Comparison of ENCODE assay signal across 24 cellular contexts in genomic region chr19:39483141-39483540, GRCh38. TPM values are rescaled to one million over a fixed set of nuclear protein-coding genes. Genes with fewer than 3 reads are reported as not detected.
DNase-seq lines count a peak whose midpoint lies in the region; ATAC-seq and TF ChIP-seq lines count a peak whose summit lies in the region.
"Had no signal": no experiment of that assay in that cellular context is flagged by ENCODE, and none has a peak within 500 bp of the region (broad histone marks: within the 10 kb centered on the region; RNA-seq: fewer than 3 reads in every experiment).

No MANE protein-coding gene starts in this region.

- H2AFZ ChIP-seq in Loucy (ENCODE audit: low read length) (no peak overlapping the region), Karpas-422 (ENCODE audit: low read length) (no peak overlapping the region)

- H3K4me2 ChIP-seq in Loucy (ENCODE audit: low read depth, low read length, poor library complexity, severe bottlenecking) (peak overlapping the region; percentile 35), Karpas-422 (ENCODE audit: low read depth, low read length, poor library complexity, severe bottlenecking) (no peak overlapping the region)

- peaks cover 11% of the 10 kb centered on the region for H4K20me1 ChIP-seq in Loucy (ENCODE audit: insufficient read depth, low read length, poor library complexity, severe bottlenecking)
- H4K20me1 ChIP-seq in Karpas-422 (ENCODE audit: insufficient read depth, low read depth, low read length) = no peaks in the 10 kb centered on the region; the same call in 1 of the 2 replicates

- peak overlapping the region; percentile 95 for H3K4me3 Mint-ChIP-seq in activated CD4-positive, alpha-beta T cell treated with anti-CD3 and anti-CD28 coated beads for 36 hours
- H3K4me3 Mint-ChIP-seq in activated naive CD8-positive, alpha-beta T cell = peak overlapping the region; percentile 63
- peak overlapping the region; percentile 80 to 96 (median 81) for H3K4me3 Mint-ChIP-seq in nephron
- H3K4me3 Mint-ChIP-seq: HFFc6 had no signal

- H3K4me3 ChIP-seq in Loucy (ENCODE audit: low read length, poor library complexity, severe bottlenecking) (no peak overlapping the region), Karpas-422 (ENCODE audit: low read length) (no peak overlapping the region)
- H3K4me3 ChIP-seq: MG63, right lobe of liver, SJSA1, stomach had no signal

- no peak for ATAC-seq in activated CD4-positive, alpha-beta T cell treated with anti-CD3 and anti-CD28 coated beads for 36 hours
- ATAC-seq: right lobe of liver had no signal

- DNase-seq in activated CD4-positive, alpha-beta T cell treated with anti-CD3 and anti-CD28 coated beads for 36 hours = no peak
- DNase-seq in activated CD4-positive, alpha-beta T cell treated with anti-CD3 and anti-CD28 coated beads for 1 hour = no peak
- DNase-seq in SHP77 treated with DMSO at 0.1 percent for 48 hours (lab: John Stamatoyannopoulos, UW) = no peak
- DNase-seq in Karpas-422 = no peak
- no peak for DNase-seq in iPS-NIHi11 (ENCODE audit: low spot score)
- DNase-seq: activated CD4-positive, alpha-beta T cell treated with anti-CD3 and anti-CD28 coated beads for 48 hours; HFFc6; hypothalamus; kidney glomerular epithelial cell; MG63; NCI-H187; NCI-H510A; OCI-M1; right lobe of liver; stomach; T-helper 9 cell had no signal

- H3K27me3 ChIP-seq in Loucy (ENCODE audit: insufficient read depth, low read length, poor library complexity, severe bottlenecking) = no peaks in the 10 kb centered on the region
- H3K27me3 ChIP-seq in Karpas-422 (ENCODE audit: low read length) = no peaks in the 10 kb centered on the region
- H3K27me3 ChIP-seq: MG63, right lobe of liver, SJSA1, stomach had no signal

- H3K4me1 Mint-ChIP-seq in activated CD4-positive, alpha-beta T cell treated with anti-CD3 and anti-CD28 coated beads for 36 hours = peaks cover 24% of the 10 kb centered on the region
- H3K4me1 Mint-ChIP-seq in activated naive CD8-positive, alpha-beta T cell (ENCODE audit: low read depth) = peaks cover 24% of the 10 kb centered on the region
- peaks cover 23% of the 10 kb centered on the region for H3K4me1 Mint-ChIP-seq in nephron

- H3K27ac Mint-ChIP-seq in activated CD4-positive, alpha-beta T cell treated with anti-CD3 and anti-CD28 coated beads for 36 hours = no peak overlapping the region
- peak overlapping the region; percentile 16 for H3K27ac Mint-ChIP-seq in activated naive CD8-positive, alpha-beta T cell
- H3K27ac Mint-ChIP-seq in nephron = no peak overlapping the region
- H3K27ac Mint-ChIP-seq: HFFc6 had no signal

- no peaks in the 10 kb centered on the region for H3K9me3 Mint-ChIP-seq in activated CD4-positive, alpha-beta T cell treated with anti-CD3 and anti-CD28 coated beads for 36 hours (ENCODE audit: low read depth)
- no peaks in the 10 kb centered on the region for H3K9me3 Mint-ChIP-seq in activated naive CD8-positive, alpha-beta T cell (ENCODE audit: low read depth)
- H3K9me3 Mint-ChIP-seq in nephron = no peaks in the 10 kb centered on the region
- H3K9me3 Mint-ChIP-seq: HFFc6 had no signal

- CTCF ChIA-PET in activated CD4-positive, alpha-beta T cell treated with anti-CD3 and anti-CD28 coated beads for 36 hours (lab: Charles Lee) = interaction anchor here (0.7 kb wide), 2 partner anchors 9 to 1046 kb away, joined by 3 to 5 read pairs; no protein-coding TSS in a partner anchor

- no peaks in the 10 kb centered on the region for H3F3A ChIP-seq in Loucy (ENCODE audit: low read depth)

- H3K79me2 ChIP-seq in Loucy (ENCODE audit: insufficient read depth, low read length) (peaks cover 21% of the 10 kb centered on the region), Karpas-422 (ENCODE audit: low read length) (peaks cover 27% of the 10 kb centered on the region)

- H3K36me3 ChIP-seq in Loucy (ENCODE audit: insufficient read depth, low read length) (peaks cover 20% of the 10 kb centered on the region; the same call in 1 of the 2 replicates), Karpas-422 (ENCODE audit: insufficient read depth, low read length) (peaks cover 16% of the 10 kb centered on the region)

- POLR2A ChIA-PET in activated CD4-positive, alpha-beta T cell treated with anti-CD3 and anti-CD28 coated beads for 36 hours (lab: Charles Lee) = no interaction called here

- H3K4me1 ChIP-seq in Loucy (ENCODE audit: insufficient read depth, low read length, poor library complexity, severe bottlenecking) = no peaks in the 10 kb centered on the region
- peaks cover 20% of the 10 kb centered on the region for H3K4me1 ChIP-seq in Karpas-422 (ENCODE audit: low read length)

- intact Hi-C loops in activated CD4-positive, alpha-beta T cell treated with anti-CD3 and anti-CD28 coated beads for 36 hours (cut with DNase I, micrococcal nuclease) = loop anchor here in 1 of 2 experiments (5.0 kb wide), 1 partner anchor 141 kb away; the partner anchor contains the start of gene SAMD4B

- no peaks in the 10 kb centered on the region for H3K9me3 ChIP-seq in Loucy (ENCODE audit: insufficient read depth, low read depth, low read length)
- H3K9me3 ChIP-seq in Karpas-422 (ENCODE audit: low read length) = no peaks in the 10 kb centered on the region
- H3K9me3 ChIP-seq: MG63, right lobe of liver, SJSA1, stomach had no signal

- no peaks in the 10 kb centered on the region for H3K9me2 ChIP-seq in Loucy (replicated peaks; ENCODE audit: low read depth, low read length)
- no peaks in the 10 kb centered on the region for H3K9me2 ChIP-seq in Karpas-422 (replicated peaks; ENCODE audit: insufficient read depth, low read length)

- no peak for TF ChIP-seq CTCF in Loucy (conservative IDR thresholded peaks at IDR 0.05; ENCODE audit: low read length)
- no peak for TF ChIP-seq CTCF in nephron (IDR thresholded peaks at IDR 0.05; ENCODE audit: unreplicated experiment in 3 of 3)

- no peaks in the 10 kb centered on the region for H3K27me3 Mint-ChIP-seq in activated CD4-positive, alpha-beta T cell treated with anti-CD3 and anti-CD28 coated beads for 36 hours
- H3K27me3 Mint-ChIP-seq in activated naive CD8-positive, alpha-beta T cell = no peaks in the 10 kb centered on the region
- H3K27me3 Mint-ChIP-seq in nephron (ENCODE audit: low read depth) = no peaks in the 10 kb centered on the region

- peaks cover 28% of the 10 kb centered on the region for H3K36me3 Mint-ChIP-seq in activated CD4-positive, alpha-beta T cell treated with anti-CD3 and anti-CD28 coated beads for 36 hours (ENCODE audit: low read depth)
- H3K36me3 Mint-ChIP-seq in activated naive CD8-positive, alpha-beta T cell = peaks cover 2% of the 10 kb centered on the region
- H3K36me3 Mint-ChIP-seq in nephron (ENCODE audit: low read depth) = peaks cover 26% of the 10 kb centered on the region

- H3K9ac ChIP-seq in Loucy (ENCODE audit: low read depth, low read length, poor library complexity, severe bottlenecking) (no peak overlapping the region), Karpas-422 (ENCODE audit: low read length) (no peak overlapping the region)

- H3K27ac ChIP-seq in Karpas-422 (ENCODE audit: low read length) = no peak overlapping the region
- H3K27ac ChIP-seq: right lobe of liver, SJSA1, stomach had no signal

RNA-seq across cellular contexts. Expression of gene TIMM50, which starts 2.5 kb away (rescaled TPM):
- 100 to 1,000 TPM in 1 of 2 experiments, 10 to 100 TPM in 1; 99.4 to 126 TPM for total RNA-seq in activated CD4-positive, alpha-beta T cell treated with anti-CD3 and anti-CD28 coated beads for 36 hours
- 61.2 and 101 TPM in 2 replicates for total RNA-seq in Karpas-422 (2014; rRNA removed; shearing (Covaris generic); ENCODE audit: low replicate concordance)

RNA-seq across cellular contexts. Expression of gene DLL3, which starts 15.6 kb away (rescaled TPM):
- total RNA-seq in activated CD4-positive, alpha-beta T cell treated with anti-CD3 and anti-CD28 coated beads for 36 hours = under 1 TPM; 0.72 to 0.94 TPM
- total RNA-seq in Karpas-422 (2014; rRNA removed; shearing (Covaris generic); ENCODE audit: low replicate concordance) = 2.6 and 3.1 TPM in 2 replicates
- total RNA-seq: right lobe of liver, stomach, urinary bladder had no signal

RNA-seq across cellular contexts. Expression of gene SELENOV, which starts 31.8 kb away (rescaled TPM):
- not detected for total RNA-seq in activated CD4-positive, alpha-beta T cell treated with anti-CD3 and anti-CD28 coated beads for 36 hours
- total RNA-seq in Karpas-422 (2014; rRNA removed; shearing (Covaris generic); ENCODE audit: low replicate concordance) = not detected in 2 replicates
- total RNA-seq: A673, HFFc6, HT1080, osteoblast, right lobe of liver, SJSA1, stomach had no signal

RNA-seq across cellular contexts. Expression of gene SUPT5H, which starts 37.8 kb away (rescaled TPM):
- 100 to 1,000 TPM; 157 to 165 TPM for total RNA-seq in activated CD4-positive, alpha-beta T cell treated with anti-CD3 and anti-CD28 coated beads for 36 hours
- total RNA-seq in Karpas-422 (2014; rRNA removed; shearing (Covaris generic); ENCODE audit: low replicate concordance) = 55.3 and 66.3 TPM in 2 replicates

RNA-seq across cellular contexts. Expression of gene RPS16, which starts 47.4 kb away (rescaled TPM):
- 1,000 to 10,000 TPM; 3,146 to 3,331 TPM for total RNA-seq in activated CD4-positive, alpha-beta T cell treated with anti-CD3 and anti-CD28 coated beads for 36 hours
- total RNA-seq in Karpas-422 (2014; rRNA removed; shearing (Covaris generic); ENCODE audit: low replicate concordance) = 378 and 758 TPM in 2 replicates
